Comparison of ENCODE assay signal across 8 cellular contexts in the genomic region with DNA sequence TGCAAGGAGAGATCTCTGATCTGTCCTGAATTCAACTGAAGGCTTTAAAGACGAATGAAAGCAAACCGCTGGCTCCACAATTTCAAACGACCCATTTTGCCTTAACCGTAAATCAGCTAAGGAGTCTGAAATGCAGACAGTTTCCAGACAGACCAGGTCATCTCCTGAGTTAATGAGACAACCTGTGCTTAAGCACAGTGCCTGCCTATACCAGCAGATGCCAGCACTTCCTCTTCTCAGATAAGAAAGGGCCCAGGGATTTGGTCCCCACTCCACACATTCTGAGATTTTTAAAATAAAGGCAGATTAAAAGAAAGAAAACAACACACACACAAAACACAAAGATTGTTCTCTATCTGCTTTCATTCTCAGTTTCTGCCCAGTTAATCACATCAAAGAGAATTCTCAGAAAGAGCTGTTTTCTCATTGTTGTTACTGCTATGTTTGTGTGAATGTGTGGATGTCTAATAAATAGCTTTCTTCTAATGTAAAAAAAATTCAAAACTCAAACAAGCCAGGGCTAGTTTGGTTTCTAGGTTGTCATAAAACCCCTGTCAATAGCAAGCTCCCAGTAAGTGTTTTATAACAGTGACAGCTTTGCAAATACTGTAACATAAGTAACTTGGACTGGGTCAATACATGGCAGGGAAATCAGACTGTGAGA.
DNase-seq lines count a peak whose midpoint lies in the region; ATAC-seq and TF ChIP-seq lines count a peak whose summit lies in the region.

No MANE protein-coding gene starts in this region.

- H3K4me1 Mint-ChIP-seq in WTC11 (peaks cover 17% of the 10 kb centered on the region), naive B cell (peaks cover 0 to 4% (median 2%) of the 10 kb centered on the region in 3 donors)

- POLR2A ChIA-PET in WTC11 (lab: Charles Lee): interaction anchor here (1.0 kb wide), 1 partner anchor 1079 kb away, joined by 9 read pairs; no protein-coding TSS in a partner anchor

- CTCF ChIA-PET in WTC11 (lab: Charles Lee): interaction anchor here (0.7 to 2.5 kb wide), 9 partner anchors 12 to 491 kb away, joined by 3 to 11 read pairs (median 4); no protein-coding TSS in a partner anchor

- no peak for TF ChIP-seq POLR2A in adrenal gland (IDR thresholded peaks at IDR 0.05)

- H3K4me3 Mint-ChIP-seq in WTC11 (no peak overlapping the region), naive B cell (no peak overlapping the region)

- WGBS in adrenal gland, 4 donors: 58 to 73% (median 61%) methylated on average over 4 of the region's 4 CpGs

- H3K4me3 ChIP-seq in adrenal gland: no peak overlapping the region

- no peak overlapping the region for H3K27ac ChIP-seq in adrenal gland

- H3K27me3 Mint-ChIP-seq in WTC11 (ENCODE audit: low read depth) (no peaks in the 10 kb centered on the region), naive B cell (peaks cover 7 to 15% (median 7%) of the 10 kb centered on the region in 3 donors)

- no peaks in the 10 kb centered on the region for H3K36me3 ChIP-seq in adrenal gland (replicated peaks in 1 of 2)

- H3K4me1 ChIP-seq in adrenal gland (replicated peaks in 1 of 2): no peaks in the 10 kb centered on the region

- H3K27ac Mint-ChIP-seq in WTC11 (no peak overlapping the region), naive B cell (peak overlapping the region in 1 of 6 donors; percentile 15)

- ATAC-seq in HG03025 (IDR thresholded peaks at IDR 0.05; ENCODE audit: low FRiP score, unreplicated experiment) (peak; percentile 53), WTC11 (peak; percentile 91), naive B cell (ENCODE audit: low read depth in 2 of 2) (peak; percentile 27 to 72), HG03520 (IDR thresholded peaks at IDR 0.05; ENCODE audit: unreplicated experiment) (no peak)

- H3K36me3 Mint-ChIP-seq in WTC11 (no peaks in the 10 kb centered on the region), naive B cell (no peaks in the 10 kb centered on the region)

- intact Hi-C loops in adrenal gland (cut with DNase I): loop anchor here in 1 of 2 donors (10.0 kb wide), 1 partner anchor 58 kb away; no protein-coding TSS in a partner anchor

- H3K9me3 ChIP-seq in adrenal gland (replicated peaks in 1 of 3): no peaks in the 10 kb centered on the region

- peaks cover 4% of the 10 kb centered on the region; the same call in 1 of the 2 replicates for H3K9me3 Mint-ChIP-seq in WTC11
- H3K9me3 Mint-ChIP-seq in naive B cell: peaks cover 0 to 4% (median 0%) of the 10 kb centered on the region in 7 donors

- peaks cover 4% of the 10 kb centered on the region for H3K27me3 ChIP-seq in adrenal gland

- DNase-seq in NCI-H2227 (lab: John Stamatoyannopoulos, UW; ENCODE audit: unreplicated experiment) (peak; percentile 24), NCI-H2227 treated with DMSO at 0.1 percent for 48 hours (lab: John Stamatoyannopoulos, UW) (no peak), WTC11 (ENCODE audit: low spot score) (no peak), naive B cell (no peak), adrenal gland (no peak)
- DNase-seq in activated CD4-positive, CD25-positive, alpha-beta regulatory T cell treated with anti-CD3 and anti-CD28 coated beads, Interleukin-2, amount 50 U/mL, for 72 hours: no peak

- TF ChIP-seq CTCF in WTC11 (IDR thresholded peaks at IDR 0.05) (no peak), adrenal gland (IDR thresholded peaks at IDR 0.05) (peak in 2 of 6 experiments; percentile 11 to 15)

TF ChIP-seq in WTC11, 78 proteins besides CTCF, POLR2A, EP300 and RAD21 (continues in another document):
- TF ChIP-seq TCF7 (CRISPR knock-in tag; IDR thresholded peaks at IDR 0.05; ENCODE audit: low read depth) (no peak), ZNF317 (CRISPR knock-in tag; IDR thresholded peaks at IDR 0.05; ENCODE audit: borderline replicate concordance, low read depth) (no peak), ZNF416 (CRISPR knock-in tag; IDR thresholded peaks at IDR 0.05) (no peak), IRF1 (CRISPR knock-in tag; IDR thresholded peaks at IDR 0.05) (no peak), SOX15 (CRISPR knock-in tag; IDR thresholded peaks at IDR 0.05) (no peak), E2F1 (CRISPR knock-in tag; IDR thresholded peaks at IDR 0.05) (no peak), JAZF1 (CRISPR knock-in tag; IDR thresholded peaks at IDR 0.05) (no peak)
- TF ChIP-seq, protein P1, sequence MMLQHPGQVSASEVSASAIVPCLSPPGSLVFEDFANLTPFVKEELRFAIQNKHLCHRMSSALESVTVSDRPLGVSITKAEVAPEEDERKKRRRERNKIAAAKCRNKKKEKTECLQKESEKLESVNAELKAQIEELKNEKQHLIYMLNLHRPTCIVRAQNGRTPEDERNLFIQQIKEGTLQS (CRISPR knock-in tag; conservative IDR thresholded peaks at IDR 0.05): no peak
- TF ChIP-seq, protein P2, sequence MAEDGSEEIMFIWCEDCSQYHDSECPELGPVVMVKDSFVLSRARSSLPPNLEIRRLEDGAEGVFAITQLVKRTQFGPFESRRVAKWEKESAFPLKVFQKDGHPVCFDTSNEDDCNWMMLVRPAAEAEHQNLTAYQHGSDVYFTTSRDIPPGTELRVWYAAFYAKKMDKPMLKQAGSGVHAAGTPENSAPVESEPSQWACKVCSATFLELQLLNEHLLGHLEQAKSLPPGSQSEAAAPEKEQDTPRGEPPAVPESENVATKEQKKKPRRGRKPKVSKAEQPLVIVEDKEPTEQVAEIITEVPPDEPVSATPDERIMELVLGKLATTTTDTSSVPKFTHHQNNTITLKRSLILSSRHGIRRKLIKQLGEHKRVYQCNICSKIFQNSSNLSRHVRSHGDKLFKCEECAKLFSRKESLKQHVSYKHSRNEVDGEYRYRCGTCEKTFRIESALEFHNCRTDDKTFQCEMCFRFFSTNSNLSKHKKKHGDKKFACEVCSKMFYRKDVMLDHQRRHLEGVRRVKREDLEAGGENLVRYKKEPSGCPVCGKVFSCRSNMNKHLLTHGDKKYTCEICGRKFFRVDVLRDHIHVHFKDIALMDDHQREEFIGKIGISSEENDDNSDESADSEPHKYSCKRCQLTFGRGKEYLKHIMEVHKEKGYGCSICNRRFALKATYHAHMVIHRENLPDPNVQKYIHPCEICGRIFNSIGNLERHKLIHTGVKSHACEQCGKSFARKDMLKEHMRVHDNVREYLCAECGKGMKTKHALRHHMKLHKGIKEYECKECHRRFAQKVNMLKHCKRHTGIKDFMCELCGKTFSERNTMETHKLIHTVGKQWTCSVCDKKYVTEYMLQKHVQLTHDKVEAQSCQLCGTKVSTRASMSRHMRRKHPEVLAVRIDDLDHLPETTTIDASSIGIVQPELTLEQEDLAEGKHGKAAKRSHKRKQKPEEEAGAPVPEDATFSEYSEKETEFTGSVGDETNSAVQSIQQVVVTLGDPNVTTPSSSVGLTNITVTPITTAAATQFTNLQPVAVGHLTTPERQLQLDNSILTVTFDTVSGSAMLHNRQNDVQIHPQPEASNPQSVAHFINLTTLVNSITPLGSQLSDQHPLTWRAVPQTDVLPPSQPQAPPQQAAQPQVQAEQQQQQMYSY (CRISPR knock-in tag; IDR thresholded peaks at IDR 0.05): no peak
- TF ChIP-seq, protein P3, sequence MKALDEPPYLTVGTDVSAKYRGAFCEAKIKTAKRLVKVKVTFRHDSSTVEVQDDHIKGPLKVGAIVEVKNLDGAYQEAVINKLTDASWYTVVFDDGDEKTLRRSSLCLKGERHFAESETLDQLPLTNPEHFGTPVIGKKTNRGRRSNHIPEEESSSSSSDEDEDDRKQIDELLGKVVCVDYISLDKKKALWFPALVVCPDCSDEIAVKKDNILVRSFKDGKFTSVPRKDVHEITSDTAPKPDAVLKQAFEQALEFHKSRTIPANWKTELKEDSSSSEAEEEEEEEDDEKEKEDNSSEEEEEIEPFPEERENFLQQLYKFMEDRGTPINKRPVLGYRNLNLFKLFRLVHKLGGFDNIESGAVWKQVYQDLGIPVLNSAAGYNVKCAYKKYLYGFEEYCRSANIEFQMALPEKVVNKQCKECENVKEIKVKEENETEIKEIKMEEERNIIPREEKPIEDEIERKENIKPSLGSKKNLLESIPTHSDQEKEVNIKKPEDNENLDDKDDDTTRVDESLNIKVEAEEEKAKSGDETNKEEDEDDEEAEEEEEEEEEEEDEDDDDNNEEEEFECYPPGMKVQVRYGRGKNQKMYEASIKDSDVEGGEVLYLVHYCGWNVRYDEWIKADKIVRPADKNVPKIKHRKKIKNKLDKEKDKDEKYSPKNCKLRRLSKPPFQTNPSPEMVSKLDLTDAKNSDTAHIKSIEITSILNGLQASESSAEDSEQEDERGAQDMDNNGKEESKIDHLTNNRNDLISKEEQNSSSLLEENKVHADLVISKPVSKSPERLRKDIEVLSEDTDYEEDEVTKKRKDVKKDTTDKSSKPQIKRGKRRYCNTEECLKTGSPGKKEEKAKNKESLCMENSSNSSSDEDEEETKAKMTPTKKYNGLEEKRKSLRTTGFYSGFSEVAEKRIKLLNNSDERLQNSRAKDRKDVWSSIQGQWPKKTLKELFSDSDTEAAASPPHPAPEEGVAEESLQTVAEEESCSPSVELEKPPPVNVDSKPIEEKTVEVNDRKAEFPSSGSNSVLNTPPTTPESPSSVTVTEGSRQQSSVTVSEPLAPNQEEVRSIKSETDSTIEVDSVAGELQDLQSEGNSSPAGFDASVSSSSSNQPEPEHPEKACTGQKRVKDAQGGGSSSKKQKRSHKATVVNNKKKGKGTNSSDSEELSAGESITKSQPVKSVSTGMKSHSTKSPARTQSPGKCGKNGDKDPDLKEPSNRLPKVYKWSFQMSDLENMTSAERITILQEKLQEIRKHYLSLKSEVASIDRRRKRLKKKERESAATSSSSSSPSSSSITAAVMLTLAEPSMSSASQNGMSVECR (CRISPR knock-in tag; IDR thresholded peaks at IDR 0.05; ENCODE audit: borderline replicate concordance): no peak
- TF ChIP-seq, protein P4, sequence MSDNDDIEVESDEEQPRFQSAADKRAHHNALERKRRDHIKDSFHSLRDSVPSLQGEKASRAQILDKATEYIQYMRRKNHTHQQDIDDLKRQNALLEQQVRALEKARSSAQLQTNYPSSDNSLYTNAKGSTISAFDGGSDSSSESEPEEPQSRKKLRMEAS (CRISPR knock-in tag; IDR thresholded peaks at IDR 0.05): no peak
